In genomic region chr7:70694357-70694908, GRCh38 we compare ENCODE assay signal across 8 cellular contexts.
DNase-seq lines count a peak whose midpoint lies in the region; ATAC-seq and TF ChIP-seq lines count a peak whose summit lies in the region.

No MANE protein-coding gene starts in this region.

- TF ChIP-seq CTCF in BJ (IDR thresholded peaks at IDR 0.05; ENCODE audit: insufficient read depth, low read depth, low read length) (no peak), epithelial cell of esophagus (IDR thresholded peaks at IDR 0.05; ENCODE audit: insufficient read depth, low read depth, low read length, missing control alignments) (no peak), vagina (IDR thresholded peaks at IDR 0.05) (no peak)

- H3K36me3 ChIP-seq in BJ (ENCODE audit: control insufficient read depth, insufficient read depth, low read length) (no peaks in the 10 kb centered on the region), vagina (no peaks in the 10 kb centered on the region)

- H3K4me3 ChIP-seq in BJ (ENCODE audit: low read depth, low read length) = peak overlapping the region; percentile 51
- H3K4me3 ChIP-seq in epithelial cell of esophagus (ENCODE audit: low read length) = peak overlapping the region; percentile 93
- H3K4me3 ChIP-seq in vagina = peak overlapping the region; percentile 75 to 87

- H3K27ac ChIP-seq in vagina = peak overlapping the region; percentile 75

- H3K27me3 Mint-ChIP-seq in T-helper 1 cell treated with Interleukin-12 subunit alpha and Interleukin-12 subunit beta and Interleukin-4 antibody, amounts not matched to agents 30 μg/mL and 1 μg/mL, for 36 hours (ENCODE audit: low read depth) = peaks cover 59% of the 10 kb centered on the region

- POLR2A ChIA-PET in BJ (lab: Charles Lee) = interaction anchor here (0.6 kb wide), 1 partner anchor 22 kb away, joined by 6 read pairs; no protein-coding TSS in a partner anchor

- no peak overlapping the region for H3K27ac Mint-ChIP-seq in T-helper 1 cell treated with Interleukin-12 subunit alpha and Interleukin-12 subunit beta and Interleukin-4 antibody, amounts not matched to agents 30 μg/mL and 1 μg/mL, for 36 hours

- ATAC-seq in GM18907 (IDR thresholded peaks at IDR 0.05; ENCODE audit: unreplicated experiment) (peak; percentile 44), HG03280 (IDR thresholded peaks at IDR 0.05; ENCODE audit: unreplicated experiment) (peak; percentile 43)

- H3K9me3 Mint-ChIP-seq in T-helper 1 cell treated with Interleukin-12 subunit alpha and Interleukin-12 subunit beta and Interleukin-4 antibody, amounts not matched to agents 30 μg/mL and 1 μg/mL, for 36 hours = no peaks in the 10 kb centered on the region

- DNase-seq in BJ (ENCODE audit: low read depth) (no peak), epithelial cell of esophagus (ENCODE audit: low read depth) (peak; percentile 52), mucosa of gallbladder (ENCODE audit: low spot score) (peak; percentile 25), vagina (ENCODE audit: extremely low spot score in 2 of 2) (no peak), NCI-H1930 (lab: John Stamatoyannopoulos, UW) (no peak)

- intact Hi-C loops in vagina (cut with DNase I) = loop anchor here (10.0 kb wide), 1 partner anchor 300 kb away; no protein-coding TSS in a partner anchor

- CTCF ChIA-PET in BJ (lab: Yijun Ruan, JAX) = interaction anchor here (0.7 to 1.0 kb wide), 2 partner anchors 9 to 44 kb away, joined by 3 read pairs; no protein-coding TSS in a partner anchor

- H3K4me1 Mint-ChIP-seq in T-helper 1 cell treated with Interleukin-12 subunit alpha and Interleukin-12 subunit beta and Interleukin-4 antibody, amounts not matched to agents 30 μg/mL and 1 μg/mL, for 36 hours (ENCODE audit: low read depth) = peaks cover 7% of the 10 kb centered on the region

- peaks cover 27% of the 10 kb centered on the region for H3K4me1 ChIP-seq in vagina

- no peaks in the 10 kb centered on the region for H3K9me3 ChIP-seq in vagina

- H3K27me3 ChIP-seq in BJ (ENCODE audit: control insufficient read depth, insufficient read depth, low read length) = no peaks in the 10 kb centered on the region; the same call in 1 of the 2 replicates
- no peaks in the 10 kb centered on the region for H3K27me3 ChIP-seq in vagina

- no peak for TF ChIP-seq POLR2A in vagina (IDR thresholded peaks at IDR 0.05)

- no peaks in the 10 kb centered on the region for H3K36me3 Mint-ChIP-seq in T-helper 1 cell treated with Interleukin-12 subunit alpha and Interleukin-12 subunit beta and Interleukin-4 antibody, amounts not matched to agents 30 μg/mL and 1 μg/mL, for 36 hours (ENCODE audit: low read depth)

- peak overlapping the region; percentile 67 for H3K4me3 Mint-ChIP-seq in T-helper 1 cell treated with Interleukin-12 subunit alpha and Interleukin-12 subunit beta and Interleukin-4 antibody, amounts not matched to agents 30 μg/mL and 1 μg/mL, for 36 hours

Comparison
In these comparisons a context has a peak if more than half of its experiments do, and no peak if none do; other contexts are left out.
1. DNase-seq: peak in epithelial cell of esophagus (single experiment) and mucosa of gallbladder (single experiment); none in BJ (single experiment), vagina (0 of 2) and NCI-H1930 (0 of 2).
2. Peak in every context shown above with its lines, with median percentiles within 50 percentile points of each other: H3K4me3 ChIP-seq.